9 cellular contexts compared by ENCODE assay signal in genomic region chr15:83380682-83381081, GRCh38.
DNase-seq lines count a peak whose midpoint lies in the region; ATAC-seq and TF ChIP-seq lines count a peak whose summit lies in the region.
"Had no signal": no experiment of that assay in that cellular context is flagged by ENCODE, and none has a peak within 500 bp of the region (broad histone marks: within the 10 kb centered on the region; RNA-seq: fewer than 3 reads in every experiment).

No MANE protein-coding gene starts in this region.

- H3K4me1 ChIP-seq in DND-41 (ENCODE audit: insufficient read depth, low read length) = no peaks in the 10 kb centered on the region

- no peak overlapping the region for H3K27ac ChIP-seq in DND-41 (ENCODE audit: low read length)

- H3K79me2 ChIP-seq in DND-41 (ENCODE audit: insufficient read depth, low read length) = no peaks in the 10 kb centered on the region

- ATAC-seq in DND-41 (ENCODE audit: insufficient read depth, low read depth) = no peak
- ATAC-seq in GM19372 (IDR thresholded peaks at IDR 0.05; ENCODE audit: low read depth, unreplicated experiment) = peak; percentile 95
- ATAC-seq in HG03442 (IDR thresholded peaks at IDR 0.05; ENCODE audit: unreplicated experiment) = peak; percentile 91
- ATAC-seq in HG03378 (IDR thresholded peaks at IDR 0.05; ENCODE audit: unreplicated experiment) = no peak

- DNase-seq in DND-41 (peak; percentile 19), fibroblast of pulmonary artery (ENCODE audit: low read depth) (peak; percentile 45), retinal pigment epithelial cell (ENCODE audit: low read depth) (no peak), NCI-H146 treated with DMSO at 0.1 percent for 48 hours (lab: John Stamatoyannopoulos, UW; ENCODE audit: unreplicated experiment) (no peak)
- peak; percentile 10 for DNase-seq in T-helper 2 cell treated with Interferon-gamma antibody and Interleukin-4, amounts not matched to agents 5 μg/mL and 100 μg/mL, for 36 hours (ENCODE audit: low spot score)
- DNase-seq: naive B cell had no signal

- peaks cover 39% of the 10 kb centered on the region for H3K27me3 Mint-ChIP-seq in T-helper 2 cell treated with Interferon-gamma antibody and Interleukin-4, amounts not matched to agents 5 μg/mL and 100 μg/mL, for 36 hours (ENCODE audit: low read depth)

- no peaks in the 10 kb centered on the region for H3K36me3 Mint-ChIP-seq in T-helper 2 cell treated with Interferon-gamma antibody and Interleukin-4, amounts not matched to agents 5 μg/mL and 100 μg/mL, for 36 hours (ENCODE audit: low read depth)
- H3K36me3 Mint-ChIP-seq: naive B cell had no signal

- peak overlapping the region; percentile 20 for H3K27ac Mint-ChIP-seq in T-helper 2 cell treated with Interferon-gamma antibody and Interleukin-4, amounts not matched to agents 5 μg/mL and 100 μg/mL, for 36 hours

- H3K4me3 Mint-ChIP-seq in T-helper 2 cell treated with Interferon-gamma antibody and Interleukin-4, amounts not matched to agents 5 μg/mL and 100 μg/mL, for 36 hours = no peak overlapping the region
- H3K4me3 Mint-ChIP-seq: naive B cell had no signal

- no peak overlapping the region for H2AFZ ChIP-seq in DND-41 (ENCODE audit: low read depth, low read length)

- H3K9me3 ChIP-seq in DND-41 (ENCODE audit: insufficient read depth, low read length, severe bottlenecking) = no peaks in the 10 kb centered on the region

- H3K4me1 Mint-ChIP-seq in T-helper 2 cell treated with Interferon-gamma antibody and Interleukin-4, amounts not matched to agents 5 μg/mL and 100 μg/mL, for 36 hours (ENCODE audit: low read depth) = peaks cover 8% of the 10 kb centered on the region

- H3K4me2 ChIP-seq in DND-41 (ENCODE audit: insufficient read depth, low read length) = no peak overlapping the region

- H4K20me1 ChIP-seq in DND-41 (ENCODE audit: insufficient read depth, low read length) = no peaks in the 10 kb centered on the region

- no peaks in the 10 kb centered on the region for H3K9me3 Mint-ChIP-seq in T-helper 2 cell treated with Interferon-gamma antibody and Interleukin-4, amounts not matched to agents 5 μg/mL and 100 μg/mL, for 36 hours

- peaks cover 4% of the 10 kb centered on the region for H3K27me3 ChIP-seq in DND-41 (ENCODE audit: insufficient read depth, low read length, poor library complexity)

- TF ChIP-seq CTCF in DND-41 (IDR thresholded peaks at IDR 0.05; ENCODE audit: borderline replicate concordance, extremely low read depth, low read length, poor library complexity, severe bottlenecking) (peak; percentile 42), fibroblast of pulmonary artery (IDR thresholded peaks at IDR 0.05; ENCODE audit: low read length, missing control alignments) (peak; percentile 48), retinal pigment epithelial cell (conservative IDR thresholded peaks at IDR 0.05; ENCODE audit: low read depth, low read length) (peak; percentile 52)

- no peaks in the 10 kb centered on the region for H3K36me3 ChIP-seq in DND-41 (ENCODE audit: insufficient read depth, low read length)

- H3K4me3 ChIP-seq in DND-41 (ENCODE audit: low read depth in 1 of 2, low read length in 2 of 2) = no peak overlapping the region
- H3K4me3 ChIP-seq in fibroblast of pulmonary artery (replicated peaks; ENCODE audit: low read depth, low read length) = no peak overlapping the region
- H3K4me3 ChIP-seq in retinal pigment epithelial cell (ENCODE audit: low read length) = no peak overlapping the region

- no peak overlapping the region for H3K9ac ChIP-seq in DND-41 (ENCODE audit: low read depth, low read length)

Comparison
In these comparisons a context has a peak if more than half of its experiments do, and no peak if none do; other contexts are left out.
1. ATAC-seq: peak in GM19372 (single experiment) and HG03442 (single experiment); none in DND-41 (single experiment) and HG03378 (single experiment).
2. DNase-seq: peak in DND-41 (single experiment), T-helper 2 cell treated with Interferon-gamma antibody and Interleukin-4, amounts not matched to agents 5 μg/mL and 100 μg/mL, for 36 hours (single experiment) and fibroblast of pulmonary artery (single experiment); none in retinal pigment epithelial cell (single experiment) and NCI-H146 treated with DMSO at 0.1 percent for 48 hours (single experiment).
3. Peak in every context shown above with its lines, with median percentiles within 50 percentile points of each other: CTCF ChIP-seq.